In genomic region chr2:96233880-96234316, GRCh38 we compare ENCODE assay signal across 11 cellular contexts. TPM values are rescaled to one million over a fixed set of nuclear protein-coding genes. Genes with fewer than 3 reads are reported as not detected.
A peak's percentile ranks its signal among the peaks of the same experiment; 100 is the strongest.
DNase-seq lines count a peak whose midpoint lies in the region; ATAC-seq and TF ChIP-seq lines count a peak whose summit lies in the region.
"Had no signal": no experiment of that assay in that cellular context is flagged by ENCODE, and none has a peak within 500 bp of the region (broad histone marks: within the 10 kb centered on the region; RNA-seq: fewer than 3 reads in every experiment).

No MANE protein-coding gene starts in this region.

- peaks cover 0 to 10% (median 0%) of the 10 kb centered on the region in 6 donors for H3K36me3 ChIP-seq in spleen
- no peaks in the 10 kb centered on the region for H3K36me3 ChIP-seq in suprapubic skin
- H3K36me3 ChIP-seq: prostate gland had no signal

- peaks cover 0 to 20% (median 13%) of the 10 kb centered on the region in 6 donors for H3K4me1 ChIP-seq in spleen
- H3K4me1 ChIP-seq in suprapubic skin = no peaks in the 10 kb centered on the region
- H3K4me1 ChIP-seq: prostate gland had no signal

- DNase-seq in spleen (no peak), suprapubic skin (ENCODE audit: low spot score in 2 of 2) (no peak), ecto neural progenitor cell (ENCODE audit: low spot score) (no peak)
- no peak for DNase-seq in activated CD4-positive, alpha-beta T cell treated with anti-CD3 and anti-CD28 coated beads, Interleukin-2, amount 50 U/mL, for 48 hours
- DNase-seq: effector CD4-positive, alpha-beta T cell; NCI-H1092 treated with DMSO at 0.1 percent for 48 hours had no signal

- ATAC-seq in GM18909 (IDR thresholded peaks at IDR 0.05; ENCODE audit: poor library complexity, unreplicated experiment) (peak; percentile 89), HG02610 (IDR thresholded peaks at IDR 0.05; ENCODE audit: unreplicated experiment) (peak; percentile 85), HG03575 (IDR thresholded peaks at IDR 0.05; ENCODE audit: extremely low read depth, insufficient number of reproducible peaks, low FRiP score, unreplicated experiment) (peak; percentile 71)
- ATAC-seq: activated T-helper 17 cell treated with anti-CD3 and anti-CD28 coated beads, Interleukin-2, amount 50 U/mL, for 72 hours had no signal

- WGBS in spleen, 5 donors = 51 to 71% (median 60%) methylated on average over 4 of the region's 4 CpGs
- 70% methylated on average over 4 of the region's 4 CpGs for whole genome bisulfite sequencing in suprapubic skin

- TF ChIP-seq POLR2A in spleen (IDR thresholded peaks at IDR 0.05) = no peak
- TF ChIP-seq POLR2A in suprapubic skin (IDR thresholded peaks at IDR 0.05) = no peak

- TF ChIP-seq CTCF in spleen (IDR thresholded peaks at IDR 0.05 in 8 of 11, conservative IDR thresholded peaks at IDR 0.05 in 3 of 11) = peak in 7 of 11 experiments; percentile 7 to 41 (median 29)
- TF ChIP-seq CTCF in suprapubic skin (IDR thresholded peaks at IDR 0.05) = no peak

- no peak overlapping the region for H3K4me3 ChIP-seq in spleen
- no peak overlapping the region for H3K4me3 ChIP-seq in suprapubic skin
- H3K4me3 ChIP-seq: prostate gland had no signal

- H3K27me3 ChIP-seq in spleen (replicated peaks in 1 of 7) (no peaks in the 10 kb centered on the region), suprapubic skin (no peaks in the 10 kb centered on the region)

- no peak for TF ChIP-seq EP300 in suprapubic skin (IDR thresholded peaks at IDR 0.05)

- H3K27ac ChIP-seq in spleen = peak overlapping the region in 5 of 8 donors; percentile 2 to 53 (median 39)
- H3K27ac ChIP-seq in suprapubic skin = no peak overlapping the region
- H3K27ac ChIP-seq: prostate gland had no signal

- intact Hi-C loops in spleen (cut with DNase I; ENCODE audit: low total_unique reads) = no loop called here

- H3K9me3 ChIP-seq in spleen = no peaks in the 10 kb centered on the region
- no peaks in the 10 kb centered on the region for H3K9me3 ChIP-seq in suprapubic skin
- H3K9me3 ChIP-seq: prostate gland had no signal

RNA-seq across cellular contexts. Expression of gene STARD7, which starts 25.3 kb away (rescaled TPM):
- total RNA-seq in spleen (100 to 1,000 TPM in 5 of 7 donors, 10 to 100 TPM in 2; 89.8 to 174 (median 123) TPM), suprapubic skin (10 to 100 TPM; 69.4 to 92.4 (median 76.8) TPM)
- 10 to 100 TPM; 45.1 to 73.0 (median 52.2) TPM for polyA plus RNA-seq in spleen

RNA-seq across cellular contexts. Expression of gene TMEM127, which starts 31.9 kb away (rescaled TPM):
- total RNA-seq in spleen (10 to 100 TPM; 61.1 to 83.3 (median 70.0) TPM), suprapubic skin (10 to 100 TPM; 39.3 to 66.5 (median 53.9) TPM)
- 10 to 100 TPM in 1 of 3 donors, 1 to 10 TPM in 2; 7.5 to 17.3 (median 8.4) TPM for polyA plus RNA-seq in spleen

RNA-seq across cellular contexts. Expression of gene CIAO1, which starts 32.1 kb away (rescaled TPM):
- 100 to 1,000 TPM in 3 of 7 donors, 10 to 100 TPM in 4; 63.9 to 122 (median 76.7) TPM for total RNA-seq in spleen
- 10 to 100 TPM; 31.3 to 49.1 (median 39.5) TPM for polyA plus RNA-seq in spleen
- total RNA-seq in suprapubic skin = 100 to 1,000 TPM; 107 to 143 (median 110) TPM

Comparison
In these comparisons a context has a peak if more than half of its experiments do, and no peak if none do; other contexts are left out.
1. CTCF ChIP-seq: peak in spleen (7 of 11); none in suprapubic skin (0 of 2).
2. Peak in every context shown above with its lines, with median percentiles within 50 percentile points of each other: ATAC-seq.